Comparison of ENCODE assay signal across 25 cellular contexts in genomic region chr4:148654131-148654530, GRCh38.
"Had no signal": no experiment of that assay in that cellular context is flagged by ENCODE, and none has a peak within 500 bp of the region (broad histone marks: within the 10 kb centered on the region; RNA-seq: fewer than 3 reads in every experiment).

No MANE protein-coding gene starts in this region.

- H3K79me2 ChIP-seq: hepatocyte had no signal

- ATAC-seq: effector memory CD8-positive, alpha-beta T cell; esophagus mucosa; foreskin keratinocyte; gastrocnemius medialis; gastroesophageal sphincter; heart left ventricle; heart right ventricle had no signal

- H3K36me3 ChIP-seq: colonic mucosa, esophagus muscularis mucosa, esophagus squamous epithelium, gastrocnemius medialis, gastroesophageal sphincter, heart left ventricle, heart right ventricle had no signal

- H3K4me3 ChIP-seq: colonic mucosa, coronary artery, dorsolateral prefrontal cortex, esophagus muscularis mucosa, esophagus squamous epithelium, gastrocnemius medialis, gastroesophageal sphincter, heart left ventricle, heart right ventricle, hepatocyte had no signal

- H3K27me3 Mint-ChIP-seq: dendritic cell treated with granulocyte-macrophage colony-stimulating factor and Interleukin-4, amounts not matched to agents 40 ng/mL and 50 ng/mL, for 4 days; effector memory CD8-positive, alpha-beta T cell had no signal

- H3K9me3 ChIP-seq: colonic mucosa, esophagus muscularis mucosa, esophagus squamous epithelium, gastrocnemius medialis, gastroesophageal sphincter, heart left ventricle, heart right ventricle had no signal

- H3K27ac ChIP-seq: colonic mucosa, coronary artery, dorsolateral prefrontal cortex, epithelial cell of prostate, esophagus muscularis mucosa, esophagus squamous epithelium, foreskin keratinocyte, gastrocnemius medialis, gastroesophageal sphincter, heart left ventricle, heart right ventricle had no signal

- H3K4me3 Mint-ChIP-seq: dendritic cell treated with granulocyte-macrophage colony-stimulating factor and Interleukin-4, amounts not matched to agents 40 ng/mL and 50 ng/mL, for 4 days; effector memory CD8-positive, alpha-beta T cell; endodermal cell had no signal

- DNase-seq: colonic mucosa; cortex of kidney; dorsolateral prefrontal cortex; effector CD4-positive, alpha-beta T cell; effector CD8-positive, alpha-beta T cell; effector memory CD4-positive, alpha-beta T cell; effector memory CD8-positive, alpha-beta T cell; endodermal cell; erythroblast; esophagus squamous epithelium; foreskin fibroblast; foreskin melanocyte; gastrocnemius medialis; glutamatergic neuron; head of caudate nucleus; heart left ventricle; heart right ventricle had no signal

- H3K27ac Mint-ChIP-seq: dendritic cell treated with granulocyte-macrophage colony-stimulating factor and Interleukin-4, amounts not matched to agents 40 ng/mL and 50 ng/mL, for 4 days; effector memory CD8-positive, alpha-beta T cell; endodermal cell had no signal

- H3K4me1 ChIP-seq: colonic mucosa, esophagus muscularis mucosa, esophagus squamous epithelium, foreskin keratinocyte, gastrocnemius medialis, gastroesophageal sphincter, heart left ventricle had no signal

- H2AFZ ChIP-seq: hepatocyte had no signal

- H3K27me3 ChIP-seq: colonic mucosa, dorsolateral prefrontal cortex, esophagus muscularis mucosa, esophagus squamous epithelium, foreskin keratinocyte, gastrocnemius medialis, gastroesophageal sphincter, heart left ventricle, heart right ventricle, hepatocyte had no signal

- H3K9me3 Mint-ChIP-seq: effector memory CD8-positive, alpha-beta T cell; endodermal cell had no signal

- H3K4me2 ChIP-seq: hepatocyte had no signal
